Comparison of ENCODE assay signal across 1 cellular context in genomic region chr19:49339364-49340068, GRCh38.
A peak's percentile ranks its signal among the peaks of the same experiment; 100 is the strongest.
TF ChIP-seq lines count a peak whose summit lies in the region.

No MANE protein-coding gene starts in this region.

TF ChIP-seq in H1, 55 proteins besides CTCF, POLR2A, EP300 and RAD21:
- TF ChIP-seq MAFK (IDR thresholded peaks at IDR 0.05; ENCODE audit: low read depth, low read length): no peak
- no peak for TF ChIP-seq SAP30 (IDR thresholded peaks at IDR 0.05; ENCODE audit: insufficient read depth, insufficient replicate concordance, low read length)
- TF ChIP-seq RNF2 (IDR thresholded peaks at IDR 0.05; ENCODE audit: borderline replicate concordance, low read depth, low read length, missing control alignments, poor library complexity, severe bottlenecking): peak; percentile 61
- no peak for TF ChIP-seq CHD1 (IDR thresholded peaks at IDR 0.05; ENCODE audit: low read depth, low read length)
- no peak for TF ChIP-seq TCF12 (IDR thresholded peaks at IDR 0.05; ENCODE audit: low read depth, low read length)
- no peak; the same call in none of the 2 replicates for TF ChIP-seq TBP (IDR thresholded peaks at IDR 0.05; ENCODE audit: low read depth, low read length)
- TF ChIP-seq CBX8 (IDR thresholded peaks at IDR 0.05; ENCODE audit: borderline replicate concordance, low read depth, low read length): no peak
- TF ChIP-seq E2F6 (IDR thresholded peaks at IDR 0.05): peak; percentile 99
- TF ChIP-seq HDAC2 (IDR thresholded peaks at IDR 0.05; ENCODE audit: borderline replicate concordance in 1 of 2, low read depth in 2 of 2, low read length in 2 of 2): no peak; a peak in 1 of 4 replicates
- TF ChIP-seq SIN3A (conservative IDR thresholded peaks at IDR 0.05 in 1 of 2, IDR thresholded peaks at IDR 0.05 in 1 of 2; ENCODE audit: low read depth in 1 of 2, low read length in 2 of 2): peak in 1 of 2 experiments; percentile 87; a peak in 2 of 4 replicates
- peak; percentile 30; the same call in 1 of the 2 replicates for TF ChIP-seq SP4 (IDR thresholded peaks at IDR 0.05; ENCODE audit: low read length)
- peak; percentile 21; the same call in 1 of the 2 replicates for TF ChIP-seq CREB1 (IDR thresholded peaks at IDR 0.05)
- TF ChIP-seq SP2 (IDR thresholded peaks at IDR 0.05; ENCODE audit: low read length): no peak
- TF ChIP-seq BRCA1 (IDR thresholded peaks at IDR 0.05; ENCODE audit: low read depth, low read length): no peak
- TF ChIP-seq BCL11A (IDR thresholded peaks at IDR 0.05; ENCODE audit: low read depth in 2 of 2, low read length in 2 of 2): no peak
- no peak for TF ChIP-seq NANOG (IDR thresholded peaks at IDR 0.05; ENCODE audit: insufficient read depth, low read depth, low read length, poor library complexity, severe bottlenecking)
- TF ChIP-seq SP1 (IDR thresholded peaks at IDR 0.05; ENCODE audit: low read depth, low read length): peak; percentile 82
- no peak for TF ChIP-seq RXRA (IDR thresholded peaks at IDR 0.05; ENCODE audit: insufficient read depth, low read depth, low read length)
- TF ChIP-seq SRF (IDR thresholded peaks at IDR 0.05; ENCODE audit: low read depth, low read length): no peak
- TF ChIP-seq KDM1A (IDR thresholded peaks at IDR 0.05; ENCODE audit: borderline replicate concordance, low read length): no peak
- TF ChIP-seq BACH1 (IDR thresholded peaks at IDR 0.05; ENCODE audit: low read length): no peak
- peak; percentile 32 for TF ChIP-seq KDM4A (IDR thresholded peaks at IDR 0.05; ENCODE audit: low read depth, low read length, severe bottlenecking)
- TF ChIP-seq NRF1 (IDR thresholded peaks at IDR 0.05; ENCODE audit: low read depth, low read length): no peak
- TF ChIP-seq RBBP5 (IDR thresholded peaks at IDR 0.05; ENCODE audit: borderline replicate concordance, low read depth, low read length): no peak
- TF ChIP-seq CHD2 (IDR thresholded peaks at IDR 0.05; ENCODE audit: low read length): peak; percentile 79
- no peak for TF ChIP-seq YY1 (IDR thresholded peaks at IDR 0.05; ENCODE audit: low read depth, low read length)
- peak; percentile 100 for TF ChIP-seq MAX (IDR thresholded peaks at IDR 0.05)
- TF ChIP-seq EZH2 (IDR thresholded peaks at IDR 0.05; ENCODE audit: low read depth, low read length, severe bottlenecking): no peak
- no peak for TF ChIP-seq ATF2 (IDR thresholded peaks at IDR 0.05; ENCODE audit: low read length)
- peak; percentile 80; the same call in 1 of the 2 replicates for TF ChIP-seq POLR2AphosphoS5 (IDR thresholded peaks at IDR 0.05; ENCODE audit: low read depth, low read length)
- no peak for TF ChIP-seq ATF3 (IDR thresholded peaks at IDR 0.05; ENCODE audit: insufficient read depth, low read depth, low read length)
- TF ChIP-seq FOSL1 (IDR thresholded peaks at IDR 0.05; ENCODE audit: insufficient read depth, low read depth, low read length): no peak
- TF ChIP-seq TAF1 (IDR thresholded peaks at IDR 0.05; ENCODE audit: low read depth, low read length): no peak
- no peak for TF ChIP-seq KDM5A (IDR thresholded peaks at IDR 0.05; ENCODE audit: low read length)
- TF ChIP-seq CEBPB (IDR thresholded peaks at IDR 0.05; ENCODE audit: low read depth, low read length): no peak
- peak; percentile 41; the same call in 1 of the 2 replicates for TF ChIP-seq TEAD4 (IDR thresholded peaks at IDR 0.05; ENCODE audit: low read depth, low read length)
- no peak for TF ChIP-seq HDAC6 (IDR thresholded peaks at IDR 0.05; ENCODE audit: low read depth, low read length)
- no peak for TF ChIP-seq SUZ12 (IDR thresholded peaks at IDR 0.05; ENCODE audit: low read length)
- TF ChIP-seq USF2 (IDR thresholded peaks at IDR 0.05; ENCODE audit: low read length): peak; percentile 63; the same call in 1 of the 2 replicates
- no peak for TF ChIP-seq TAF7 (optimal IDR thresholded peaks at IDR 0.05; ENCODE audit: borderline replicate concordance, low read depth, low read length)
- TF ChIP-seq PHF8 (conservative IDR thresholded peaks at IDR 0.05; ENCODE audit: low read depth, low read length): no peak
- peak; percentile 19; the same call in 1 of the 2 replicates for TF ChIP-seq JUND (IDR thresholded peaks at IDR 0.05; ENCODE audit: low read length)
- 0 out of 2 replicates have a peak, but pooled peaks have one; percentile 62 for TF ChIP-seq GTF2F1 (IDR thresholded peaks at IDR 0.05; ENCODE audit: borderline replicate concordance, low read depth, low read length)
- TF ChIP-seq GABPA (IDR thresholded peaks at IDR 0.05; ENCODE audit: borderline replicate concordance, insufficient read depth, low read length): no peak
- no peak for TF ChIP-seq CHD7 (IDR thresholded peaks at IDR 0.05; ENCODE audit: insufficient replicate concordance, low read length)
- TF ChIP-seq CTBP2 (IDR thresholded peaks at IDR 0.05; ENCODE audit: borderline replicate concordance, insufficient read depth, insufficient read length, low read length): no peak
